Comparison of ENCODE assay signal across 11 cellular contexts in genomic region chr14:63134801-63135200, GRCh38.
DNase-seq lines count a peak whose midpoint lies in the region; FAIRE-seq and TF ChIP-seq lines count a peak whose summit lies in the region.
"Had no signal": no experiment of that assay in that cellular context is flagged by ENCODE, and none has a peak within 500 bp of the region (broad histone marks: within the 10 kb centered on the region; RNA-seq: fewer than 3 reads in every experiment).

No MANE protein-coding gene starts in this region.

- CTCF ChIA-PET in OCI-LY7 (lab: Charles Lee; ENCODE audit: unreplicated experiment) = no interaction called here

- peaks cover 0 to 2% (median 0%) of the 10 kb centered on the region in 7 donors for H3K9me3 Mint-ChIP-seq in CD14-positive monocyte

- H3K9me3 ChIP-seq in OCI-LY7 (ENCODE audit: low read length) = no peaks in the 10 kb centered on the region

- H3K27ac Mint-ChIP-seq in CD14-positive monocyte = no peak overlapping the region
- H3K27ac Mint-ChIP-seq: stimulated activated naive B cell treated with anti-CD40 and anti-IgM and Interleukin-4, amounts not matched to agents 10 μg/mL and 1 μg/mL and 100 μg/mL, for 72 hours had no signal

- H3K27me3 Mint-ChIP-seq in CD14-positive monocyte (ENCODE audit: low read depth in 3 of 3) = peaks cover 0 to 2% (median 0%) of the 10 kb centered on the region in 3 donors
- H3K27me3 Mint-ChIP-seq: stimulated activated naive B cell treated with anti-CD40 and anti-IgM and Interleukin-4, amounts not matched to agents 10 μg/mL and 1 μg/mL and 100 μg/mL, for 72 hours had no signal

- no peaks in the 10 kb centered on the region for H3K36me3 ChIP-seq in OCI-LY7 (ENCODE audit: insufficient read depth, low read length)

- no peaks in the 10 kb centered on the region for H3K4me1 Mint-ChIP-seq in CD14-positive monocyte
- H3K4me1 Mint-ChIP-seq: stimulated activated naive B cell treated with anti-CD40 and anti-IgM and Interleukin-4, amounts not matched to agents 10 μg/mL and 1 μg/mL and 100 μg/mL, for 72 hours had no signal

- no peaks in the 10 kb centered on the region for H4K20me1 ChIP-seq in OCI-LY7 (ENCODE audit: insufficient read depth, low read length)

- no peaks in the 10 kb centered on the region for H3K4me1 ChIP-seq in OCI-LY7 (ENCODE audit: insufficient read depth, low read length, poor library complexity, severe bottlenecking)

- no peak for DNase-seq in AG10803 (ENCODE audit: low read depth)
- DNase-seq in HTR-8/SVneo (ENCODE audit: insufficient read length, low spot score) = peak; percentile 69
- no peak for DNase-seq in OCI-LY7 (ENCODE audit: low spot score)
- DNase-seq in fibroblast of the aortic adventitia (ENCODE audit: low read depth) = peak; percentile 14
- DNase-seq in CD14-positive monocyte (ENCODE audit: low spot score) = no peak
- no peak for DNase-seq in NK-92 treated with Interleukin-12 subunit alpha and Interleukin-12 subunit beta, amount 100 ng/mL, for 24 hours (lab: John Stamatoyannopoulos, UW)
- no peak for DNase-seq in DMS79 treated with DMSO at 0.1 percent for 48 hours (lab: John Stamatoyannopoulos, UW)
- no peak for DNase-seq in NCI-H510A (lab: John Stamatoyannopoulos, UW)
- DNase-seq: activated effector memory CD4-positive, alpha-beta T cell treated with Interleukin-2 at 50 U/mL for 16 hours; stimulated activated naive B cell treated with anti-CD40 and anti-IgM and Interleukin-4, amounts not matched to agents 10 μg/mL and 1 μg/mL and 100 μg/mL, for 72 hours had no signal

- POLR2A ChIA-PET in OCI-LY7 (lab: Charles Lee) = no interaction called here

- H3K79me2 ChIP-seq in OCI-LY7 (ENCODE audit: insufficient read depth, low read depth, low read length) = no peaks in the 10 kb centered on the region

- no peak overlapping the region for H3K4me3 Mint-ChIP-seq in CD14-positive monocyte
- H3K4me3 Mint-ChIP-seq: stimulated activated naive B cell treated with anti-CD40 and anti-IgM and Interleukin-4, amounts not matched to agents 10 μg/mL and 1 μg/mL and 100 μg/mL, for 72 hours had no signal

- intact Hi-C loops in OCI-LY7 (cut with micrococcal nuclease; ENCODE audit: unreplicated experiment) = no loop called here
- intact Hi-C loops in CD14-positive monocyte (cut with micrococcal nuclease) = no loop called here

- H3K9me2 ChIP-seq in OCI-LY7 (ENCODE audit: insufficient read depth, low read length) = no peaks in the 10 kb centered on the region

- no peak overlapping the region for H3K27ac ChIP-seq in OCI-LY7 (ENCODE audit: low read depth, low read length, poor library complexity, severe bottlenecking)
- H3K27ac ChIP-seq: HL-60 had no signal

- FAIRE-seq in HTR-8/SVneo (lab: Jason Lieb, UNC) = peak; percentile 92

- TF ChIP-seq CTCF in AG10803 (conservative IDR thresholded peaks at IDR 0.05; ENCODE audit: low read length) = 0 out of 2 replicates have a peak, but pooled peaks have one; percentile 11
- TF ChIP-seq CTCF in OCI-LY7 (conservative IDR thresholded peaks at IDR 0.05; ENCODE audit: low read length) = peak; percentile 49
- peak; percentile 48 for TF ChIP-seq CTCF in fibroblast of the aortic adventitia (IDR thresholded peaks at IDR 0.05; ENCODE audit: insufficient read depth, low read length)
- no peak for TF ChIP-seq CTCF in CD14-positive monocyte (IDR thresholded peaks at IDR 0.05)

- no peaks in the 10 kb centered on the region for H3K36me3 Mint-ChIP-seq in CD14-positive monocyte
- H3K36me3 Mint-ChIP-seq: stimulated activated naive B cell treated with anti-CD40 and anti-IgM and Interleukin-4, amounts not matched to agents 10 μg/mL and 1 μg/mL and 100 μg/mL, for 72 hours had no signal

- BruUV-seq in OCI-LY7 (replicated peaks; lab: Mats Ljungman, UMichigan) = no TSS peak

- no peak overlapping the region for H2AFZ ChIP-seq in OCI-LY7 (ENCODE audit: low read length)

- H3K4me2 ChIP-seq in OCI-LY7 (ENCODE audit: low read length) = no peak overlapping the region

- no peak overlapping the region for H3K4me3 ChIP-seq in AG10803 (ENCODE audit: low read length)
- no peak overlapping the region for H3K4me3 ChIP-seq in OCI-LY7 (ENCODE audit: low read depth, low read length, poor library complexity, severe bottlenecking)
- no peak overlapping the region for H3K4me3 ChIP-seq in fibroblast of the aortic adventitia (ENCODE audit: low read depth, low read length)

Comparison
In these comparisons a context has a peak if more than half of its experiments do, and no peak if none do; other contexts are left out.
1. DNase-seq: peak in HTR-8/SVneo (single experiment) and fibroblast of the aortic adventitia (single experiment); none in AG10803 (single experiment), OCI-LY7 (single experiment), CD14-positive monocyte (single experiment), NK-92 treated with Interleukin-12 subunit alpha and Interleukin-12 subunit beta, amount 100 ng/mL, for 24 hours (single experiment), DMS79 treated with DMSO at 0.1 percent for 48 hours (single experiment) and NCI-H510A (single experiment).